In genomic region chr20:22684072-22684762, GRCh38 we compare ENCODE assay signal across 8 cellular contexts.
DNase-seq lines count a peak whose midpoint lies in the region; ATAC-seq lines count a peak whose summit lies in the region.

No MANE protein-coding gene starts in this region.

- H3K4me1 Mint-ChIP-seq in CD8-positive, alpha-beta memory T cell = no peaks in the 10 kb centered on the region

- CTCF ChIA-PET in CD8-positive, alpha-beta memory T cell (lab: Charles Lee) = no interaction called here

- DNase-seq in COLO668 (lab: John Stamatoyannopoulos, UW; ENCODE audit: unreplicated experiment) (peak; percentile 71), NCI-H510A treated with DMSO at 0.1 percent for 48 hours (lab: John Stamatoyannopoulos, UW) (peak; percentile 97), amniotic epithelial cell (ENCODE audit: low read depth) (peak; percentile 62), left ventricle myocardium superior (peak; percentile 53), renal cortical epithelial cell (ENCODE audit: low read depth) (peak; percentile 42)
- no peak for DNase-seq in CD8-positive, alpha-beta memory T cell

- H3K4me3 Mint-ChIP-seq in CD8-positive, alpha-beta memory T cell = no peak overlapping the region

- H3K36me3 Mint-ChIP-seq in CD8-positive, alpha-beta memory T cell = no peaks in the 10 kb centered on the region

- intact Hi-C loops in left ventricle myocardium superior (cut with micrococcal nuclease) = no loop called here

- H3K27ac ChIP-seq in CD8-positive, alpha-beta memory T cell (ENCODE audit: low read depth, low read length) = no peak overlapping the region

- no peaks in the 10 kb centered on the region for H3K9me3 ChIP-seq in CD8-positive, alpha-beta memory T cell (ENCODE audit: low read length)

- ATAC-seq in GM18868 (IDR thresholded peaks at IDR 0.05; ENCODE audit: unreplicated experiment) (peak; percentile 87), HG03280 (IDR thresholded peaks at IDR 0.05; ENCODE audit: unreplicated experiment) (peak; percentile 62), left ventricle myocardium superior (peak; percentile 88)

- peaks cover 0 to 3% of the 10 kb centered on the region in 2 donors for H3K27me3 Mint-ChIP-seq in CD8-positive, alpha-beta memory T cell

- no peaks in the 10 kb centered on the region for H3K4me1 ChIP-seq in CD8-positive, alpha-beta memory T cell (ENCODE audit: insufficient read depth, low read length)

- POLR2A ChIA-PET in CD8-positive, alpha-beta memory T cell (lab: Charles Lee) = no interaction called here

- H3K36me3 ChIP-seq in CD8-positive, alpha-beta memory T cell (ENCODE audit: insufficient read depth, low read length) = no peaks in the 10 kb centered on the region

- no peaks in the 10 kb centered on the region for H3K27me3 ChIP-seq in CD8-positive, alpha-beta memory T cell (ENCODE audit: insufficient read depth, low read length, poor library complexity, severe bottlenecking)

- H3K27ac Mint-ChIP-seq in CD8-positive, alpha-beta memory T cell = no peak overlapping the region

- H3K4me3 ChIP-seq in CD8-positive, alpha-beta memory T cell (ENCODE audit: low read length) = no peak overlapping the region

- H3K9me3 Mint-ChIP-seq in CD8-positive, alpha-beta memory T cell = peaks cover 0 to 8% (median 1%) of the 10 kb centered on the region in 5 donors

Comparison
In these comparisons a context has a peak if more than half of its experiments do, and no peak if none do; other contexts are left out.
1. DNase-seq: peak in COLO668 (single experiment), NCI-H510A treated with DMSO at 0.1 percent for 48 hours (single experiment), amniotic epithelial cell (single experiment), left ventricle myocardium superior (single experiment) and renal cortical epithelial cell (single experiment); none in CD8-positive, alpha-beta memory T cell (0 of 5).
2. Peak in every context shown above with its lines, with median percentiles within 50 percentile points of each other: ATAC-seq.